Comparison of ENCODE assay signal across 8 cellular contexts in the genomic region with DNA sequence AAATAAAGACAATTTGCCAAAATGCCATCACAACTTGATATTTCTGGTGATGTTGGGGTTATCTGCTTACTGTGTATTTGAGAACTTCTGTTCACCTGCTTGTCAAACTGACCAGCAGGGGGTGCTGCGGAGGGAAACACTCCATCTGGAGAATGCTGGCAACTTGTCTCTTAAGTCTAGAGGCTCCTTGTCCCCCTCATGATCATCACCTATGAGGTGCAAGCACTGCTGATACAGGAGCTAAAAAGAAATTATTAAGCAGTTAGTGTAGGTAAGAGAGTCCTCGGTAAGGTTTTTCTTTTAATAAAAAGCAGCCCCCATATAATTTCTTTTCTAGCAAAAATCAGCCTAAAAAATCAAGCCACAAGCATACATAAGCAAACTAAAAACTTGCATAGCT. TPM values are rescaled to one million over a fixed set of nuclear protein-coding genes. Genes with fewer than 3 reads are reported as not detected.
DNase-seq lines count a peak whose midpoint lies in the region; ATAC-seq and TF ChIP-seq lines count a peak whose summit lies in the region.

No MANE protein-coding gene starts in this region.

- peaks cover 6 to 8% (median 6%) of the 10 kb centered on the region in 3 donors for H3K4me1 Mint-ChIP-seq in CD8-positive, alpha-beta memory T cell

- no peaks in the 10 kb centered on the region for H3K9me3 Mint-ChIP-seq in CD8-positive, alpha-beta memory T cell

- no peaks in the 10 kb centered on the region for H3K27me3 ChIP-seq in CD8-positive, alpha-beta memory T cell (ENCODE audit: insufficient read depth, low read length, poor library complexity, severe bottlenecking)

- peaks cover 9 to 39% of the 10 kb centered on the region in 2 donors for H3K27me3 Mint-ChIP-seq in CD8-positive, alpha-beta memory T cell

- CTCF ChIA-PET in CD8-positive, alpha-beta memory T cell (lab: Charles Lee), result interaction anchor here (0.7 to 3.5 kb wide), 9 partner anchors 20 to 108 kb away, joined by 3 to 25 read pairs (median 4); a partner anchor contains a TSS

- peak; percentile 66 for ATAC-seq in GM19372 (IDR thresholded peaks at IDR 0.05; ENCODE audit: low read depth, unreplicated experiment)
- no peak for ATAC-seq in GM21423 (IDR thresholded peaks at IDR 0.05; ENCODE audit: unreplicated experiment)

- no peak overlapping the region for H3K4me3 Mint-ChIP-seq in CD8-positive, alpha-beta memory T cell

- no peaks in the 10 kb centered on the region for H3K9me3 ChIP-seq in CD8-positive, alpha-beta memory T cell (ENCODE audit: low read length)

- DNase-seq in CD8-positive, alpha-beta memory T cell, result peak; percentile 61 to 82 (median 73)
- DNase-seq in activated CD4-positive, alpha-beta T cell treated with anti-CD3 and anti-CD28 coated beads for 48 hours, result peak; percentile 87
- peak; percentile 2 to 61 for DNase-seq in dermis microvascular lymphatic vessel endothelial cell (ENCODE audit: low read depth in 2 of 2)
- peak; percentile 63 for DNase-seq in mucosa of gallbladder (ENCODE audit: low spot score)
- DNase-seq in stimulated activated CD8-positive, alpha-beta memory T cell treated with anti-CD3 and anti-CD28 coated beads, Interleukin-4, amount 100 ng/mL, for 4 hours (ENCODE audit: low read depth in 2 of 2, low spot score in 1 of 2), result peak; percentile 47 to 73

- no peaks in the 10 kb centered on the region for H3K4me1 ChIP-seq in CD8-positive, alpha-beta memory T cell (ENCODE audit: insufficient read depth, low read length)

- no peaks in the 10 kb centered on the region for H3K36me3 ChIP-seq in CD8-positive, alpha-beta memory T cell (ENCODE audit: insufficient read depth, low read length)

- H3K27ac ChIP-seq in CD8-positive, alpha-beta memory T cell (ENCODE audit: low read depth, low read length), result no peak overlapping the region

- POLR2A ChIA-PET in CD8-positive, alpha-beta memory T cell (lab: Charles Lee), result no interaction called here

- no peak overlapping the region for H3K27ac Mint-ChIP-seq in CD8-positive, alpha-beta memory T cell

- TF ChIP-seq CTCF in LNCAP (IDR thresholded peaks at IDR 0.05), result peak; percentile 69

- H3K4me3 ChIP-seq in CD8-positive, alpha-beta memory T cell (ENCODE audit: low read length), result no peak overlapping the region

- no peaks in the 10 kb centered on the region for H3K36me3 Mint-ChIP-seq in CD8-positive, alpha-beta memory T cell

RNA-seq across cellular contexts. Expression of a gene that starts 32.7 kb away (rescaled TPM):
- total RNA-seq in CD8-positive, alpha-beta memory T cell, result not detected
- polyA plus RNA-seq in CD8-positive, alpha-beta memory T cell, result not detected
- total RNA-seq in dermis microvascular lymphatic vessel endothelial cell, result not detected in 2 replicates
- total RNA-seq in mucosa of gallbladder, result not detected

RNA-seq across cellular contexts. Expression of a gene that starts 53.6 kb away (rescaled TPM):
- 10 to 100 TPM; 40.9 to 46.5 TPM for total RNA-seq in CD8-positive, alpha-beta memory T cell
- 0.12 TPM for polyA plus RNA-seq in CD8-positive, alpha-beta memory T cell
- total RNA-seq in dermis microvascular lymphatic vessel endothelial cell (11.0 and 14.4 TPM in 2 replicates), mucosa of gallbladder (1.4 TPM)

Comparison
In these comparisons a context has a peak if more than half of its experiments do, and no peak if none do; other contexts are left out.
1. DNase-seq: peak in every context shown above with its lines; median percentile 87 in activated CD4-positive, alpha-beta T cell treated with anti-CD3 and anti-CD28 coated beads for 48 hours; 73 in CD8-positive, alpha-beta memory T cell; 63 in mucosa of gallbladder; 60 in stimulated activated CD8-positive, alpha-beta memory T cell treated with anti-CD3 and anti-CD28 coated beads, Interleukin-4, amount 100 ng/mL, for 4 hours; 32 in dermis microvascular lymphatic vessel endothelial cell.